ENCODE assay signal across 8 cellular contexts in genomic region chr1:31505884-31506497, GRCh38.
DNase-seq lines count a peak whose midpoint lies in the region; ATAC-seq, FAIRE-seq and TF ChIP-seq lines count a peak whose summit lies in the region.

No MANE protein-coding gene starts in this region.

- peak; percentile 70 for ATAC-seq in CD4-positive, alpha-beta T cell (ENCODE audit: poor library complexity)
- ATAC-seq in GM19324 (IDR thresholded peaks at IDR 0.05; ENCODE audit: low FRiP score, unreplicated experiment) (peak; percentile 66), left colon (no peak), GM19351 (IDR thresholded peaks at IDR 0.05; ENCODE audit: unreplicated experiment) (no peak), left cardiac atrium (no peak)

- FAIRE-seq in H1 (lab: Jason Lieb, UNC), result no peak

- no peak overlapping the region for H2BK120ac ChIP-seq in H1 (replicated peaks; ENCODE audit: low read depth, low read length)

- H4K91ac ChIP-seq in H1 (replicated peaks; ENCODE audit: insufficient read length, low read length), result peak overlapping the region; percentile 50

- H3K9me3 Mint-ChIP-seq in CD4-positive, alpha-beta T cell, result no peaks in the 10 kb centered on the region

- TF ChIP-seq EP300 in H1 (IDR thresholded peaks at IDR 0.05; ENCODE audit: borderline replicate concordance in 1 of 2, low read depth in 2 of 2, low read length in 2 of 2), result no peak

- no peak overlapping the region for H3K4me2 ChIP-seq in H1 (ENCODE audit: insufficient read depth in 1 of 2, low read depth in 2 of 2, low read length in 2 of 2)

- no peak overlapping the region for H3K4me3 Mint-ChIP-seq in CD4-positive, alpha-beta T cell

- no peak overlapping the region for H3K4me3 ChIP-seq in H1 (ENCODE audit: extremely low read depth in 1 of 4, insufficient read depth in 2 of 4, low read depth in 3 of 4, low read length in 4 of 4)

- no peak for TF ChIP-seq CTCF in CD4-positive, alpha-beta T cell (IDR thresholded peaks at IDR 0.05)
- no peak for TF ChIP-seq CTCF in H1 (IDR thresholded peaks at IDR 0.05; ENCODE audit: control extremely low read depth in 1 of 3, insufficient read depth in 1 of 3, low read depth in 1 of 3, low read length in 3 of 3)

- H3K27ac ChIP-seq in CD4-positive, alpha-beta T cell (ENCODE audit: low read depth, low read length), result no peak overlapping the region
- H3K27ac ChIP-seq in H1 (ENCODE audit: low read depth, low read length), result no peak overlapping the region

- no peak overlapping the region for H3K14ac ChIP-seq in H1 (ENCODE audit: insufficient read length)

- H3K18ac ChIP-seq in H1 (ENCODE audit: extremely low read depth, low read length), result no peak overlapping the region

- no peak overlapping the region for H3K9ac ChIP-seq in H1 (replicated peaks in 1 of 4; ENCODE audit: extremely low read depth in 1 of 4, low read depth in 3 of 4, low read length in 3 of 4)

- no peak for TF ChIP-seq RAD21 in H1 (IDR thresholded peaks at IDR 0.05 in 1 of 2, conservative IDR thresholded peaks at IDR 0.05 in 1 of 2; ENCODE audit: low read depth in 2 of 2, low read length in 2 of 2)

- H3K4me1 ChIP-seq in H1 (replicated peaks in 1 of 4; ENCODE audit: control insufficient read depth in 3 of 4, insufficient read depth in 4 of 4, low read length in 3 of 4), result peaks cover 4 to 16% (median 13%) of the 10 kb centered on the region in 4 experiments

- DNase-seq in CD4-positive, alpha-beta T cell, result peak in 2 of 10 experiments; percentile 2 to 23
- DNase-seq in LHCN-M2 (ENCODE audit: low read depth) (peak; percentile 92), H1 (ENCODE audit: low read depth in 1 of 2, low spot score in 2 of 2) (no peak), left colon (no peak), AML-193 (lab: John Stamatoyannopoulos, UW) (no peak), left cardiac atrium (no peak)

- H3K27ac Mint-ChIP-seq in CD4-positive, alpha-beta T cell, result no peak overlapping the region

- no peaks in the 10 kb centered on the region for H3K9me3 ChIP-seq in CD4-positive, alpha-beta T cell (ENCODE audit: control insufficient read depth, low read length)
- no peaks in the 10 kb centered on the region for H3K9me3 ChIP-seq in H1 (ENCODE audit: insufficient read depth in 2 of 2, low read depth in 1 of 2, low read length in 1 of 2)

- no peak overlapping the region for H4K5ac ChIP-seq in H1 (ENCODE audit: insufficient read length, low read depth, low read length)

- no peaks in the 10 kb centered on the region for H3K79me1 ChIP-seq in H1 (ENCODE audit: low read depth, low read length)

- peaks cover 5% of the 10 kb centered on the region for H3K27me3 ChIP-seq in CD4-positive, alpha-beta T cell (ENCODE audit: control insufficient read depth, insufficient read depth, low read length)
- no peaks in the 10 kb centered on the region for H3K27me3 ChIP-seq in H1 (replicated peaks in 1 of 4; ENCODE audit: control insufficient read depth in 3 of 4, extremely low read depth in 1 of 4, insufficient read depth in 3 of 4, low read length in 3 of 4)

- H2BK5ac ChIP-seq in H1 (ENCODE audit: low read depth, low read length), result no peak overlapping the region

- no peaks in the 10 kb centered on the region for H3K79me2 ChIP-seq in H1 (ENCODE audit: control insufficient read depth in 1 of 2, insufficient read depth in 2 of 2, low read length in 2 of 2)

- intact Hi-C loops in CD4-positive, alpha-beta T cell (cut with DNase I, micrococcal nuclease), result no loop called here
- intact Hi-C loops in left colon (cut with DNase I, micrococcal nuclease), result no loop called here
- intact Hi-C loops in left cardiac atrium (cut with DNase I), result no loop called here

- CTCF ChIA-PET in CD4-positive, alpha-beta T cell (lab: Charles Lee), result no interaction called here
- CTCF ChIA-PET in H1 (lab: Charles Lee; ENCODE audit: partially characterized antibody), result interaction anchor here (0.6 to 3.2 kb wide), 6 partner anchors 10 to 649 kb away, joined by 3 to 16 read pairs (median 6); no protein-coding TSS in a partner anchor

- H3K27me3 Mint-ChIP-seq in CD4-positive, alpha-beta T cell, result peaks cover 9% of the 10 kb centered on the region

- no peak overlapping the region for H2AK5ac ChIP-seq in H1 (ENCODE audit: low read depth, low read length)

- no peak overlapping the region for H3K23ac ChIP-seq in H1 (ENCODE audit: insufficient read length)

- peak overlapping the region; percentile 19 for H3K4ac ChIP-seq in H1 (replicated peaks; ENCODE audit: insufficient read length, low read depth, low read length)

- no peak overlapping the region for H2BK15ac ChIP-seq in H1 (ENCODE audit: low read length)

- H3K4me1 Mint-ChIP-seq in CD4-positive, alpha-beta T cell (ENCODE audit: low read depth), result peaks cover 46% of the 10 kb centered on the region

- H3K36me3 Mint-ChIP-seq in CD4-positive, alpha-beta T cell (ENCODE audit: low read depth), result no peaks in the 10 kb centered on the region

- POLR2A ChIA-PET in CD4-positive, alpha-beta T cell (lab: Charles Lee), result interaction anchor here (0.6 kb wide), 1 partner anchor 847 kb away, joined by 3 read pairs; no protein-coding TSS in a partner anchor
- POLR2A ChIA-PET in H1 (lab: Charles Lee; ENCODE audit: partially characterized antibody), result no interaction called here

- TF ChIP-seq POLR2A in H1 (IDR thresholded peaks at IDR 0.05; ENCODE audit: control extremely low read depth in 1 of 2, low read depth in 2 of 2, low read length in 2 of 2), result no peak

- H4K20me1 ChIP-seq in H1 (replicated peaks in 1 of 2; ENCODE audit: control insufficient read depth in 1 of 2, insufficient read depth in 2 of 2, low read length in 2 of 2), result peaks cover 0 to 2% of the 10 kb centered on the region in 2 experiments

- no peak overlapping the region for H2BK20ac ChIP-seq in H1 (ENCODE audit: low read length)

- no peak overlapping the region for H3K56ac ChIP-seq in H1 (replicated peaks; ENCODE audit: insufficient read length, low read depth, low read length)

- 0 out of 2 replicates have a peak, but pooled peaks cover 2% of the 10 kb centered on the region for H3K23me2 ChIP-seq in H1 (ENCODE audit: low read depth, low read length)

- no peak overlapping the region for H2AFZ ChIP-seq in H1 (ENCODE audit: low read length)

- no peak overlapping the region for H4K8ac ChIP-seq in H1 (ENCODE audit: extremely low read depth, insufficient read depth, low read length)

- H3K36me3 ChIP-seq in H1 (ENCODE audit: control insufficient read depth in 2 of 4, insufficient read depth in 4 of 4, low read length in 3 of 4), result no peaks in the 10 kb centered on the region

- peak overlapping the region; percentile 84; the same call in 1 of the 2 replicates for H2BK12ac ChIP-seq in H1 (ENCODE audit: low read depth, low read length)

- 89% methylated on average over 13 of the region's 13 CpGs; no CpG with 5 or more reads in 1 of the 2 experiments for WGBS in H1 (ENCODE audit: extremely low coverage in 1 of 2, insufficient coverage in 1 of 2, insufficient read length in 1 of 2, insufficient replicate concordance in 2 of 2, low coverage in 1 of 2, low lambda C conversion rate in 2 of 2, missing lambda C conversion rate in 1 of 2), 2 experiments

TF ChIP-seq in H1, 55 proteins besides CTCF, POLR2A, EP300 and RAD21:
- TF ChIP-seq MAX (IDR thresholded peaks at IDR 0.05) (no peak), CEBPB (IDR thresholded peaks at IDR 0.05; ENCODE audit: low read depth, low read length) (no peak), CTBP2 (IDR thresholded peaks at IDR 0.05; ENCODE audit: borderline replicate concordance, insufficient read depth, insufficient read length, low read length) (no peak), TAF7 (optimal IDR thresholded peaks at IDR 0.05; ENCODE audit: borderline replicate concordance, low read depth, low read length) (no peak), GTF2F1 (IDR thresholded peaks at IDR 0.05; ENCODE audit: borderline replicate concordance, low read depth, low read length) (no peak), TCF12 (IDR thresholded peaks at IDR 0.05; ENCODE audit: low read depth, low read length) (no peak), FOSL1 (IDR thresholded peaks at IDR 0.05; ENCODE audit: insufficient read depth, low read depth, low read length) (no peak)

Comparison
In these comparisons a context has a peak if more than half of its experiments do, and no peak if none do; other contexts are left out.
1. ATAC-seq: peak in CD4-positive, alpha-beta T cell (single experiment) and GM19324 (single experiment); none in left colon (single experiment), GM19351 (single experiment) and left cardiac atrium (0 of 2).